1 cellular context compared by ENCODE assay signal in genomic region chr14:68576496-68577244, GRCh38.
TF ChIP-seq lines count a peak whose summit lies in the region.

No MANE protein-coding gene starts in this region.

TF ChIP-seq in H1, 55 proteins besides CTCF, POLR2A, EP300 and RAD21:
- TF ChIP-seq TEAD4 (IDR thresholded peaks at IDR 0.05; ENCODE audit: low read depth, low read length) = no peak
- no peak for TF ChIP-seq SP4 (IDR thresholded peaks at IDR 0.05; ENCODE audit: low read length)
- TF ChIP-seq MAFK (IDR thresholded peaks at IDR 0.05; ENCODE audit: low read depth, low read length) = no peak
- TF ChIP-seq GTF2F1 (IDR thresholded peaks at IDR 0.05; ENCODE audit: borderline replicate concordance, low read depth, low read length) = no peak
- no peak for TF ChIP-seq YY1 (IDR thresholded peaks at IDR 0.05; ENCODE audit: low read depth, low read length)
- TF ChIP-seq SUZ12 (IDR thresholded peaks at IDR 0.05; ENCODE audit: low read length) = no peak
- no peak for TF ChIP-seq CHD2 (IDR thresholded peaks at IDR 0.05; ENCODE audit: low read length)
- no peak for TF ChIP-seq PHF8 (conservative IDR thresholded peaks at IDR 0.05; ENCODE audit: low read depth, low read length)
- no peak for TF ChIP-seq BRCA1 (IDR thresholded peaks at IDR 0.05; ENCODE audit: low read depth, low read length)
- TF ChIP-seq, protein P1, sequence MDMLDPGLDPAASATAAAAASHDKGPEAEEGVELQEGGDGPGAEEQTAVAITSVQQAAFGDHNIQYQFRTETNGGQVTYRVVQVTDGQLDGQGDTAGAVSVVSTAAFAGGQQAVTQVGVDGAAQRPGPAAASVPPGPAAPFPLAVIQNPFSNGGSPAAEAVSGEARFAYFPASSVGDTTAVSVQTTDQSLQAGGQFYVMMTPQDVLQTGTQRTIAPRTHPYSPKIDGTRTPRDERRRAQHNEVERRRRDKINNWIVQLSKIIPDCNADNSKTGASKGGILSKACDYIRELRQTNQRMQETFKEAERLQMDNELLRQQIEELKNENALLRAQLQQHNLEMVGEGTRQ (IDR thresholded peaks at IDR 0.05; ENCODE audit: low read length) = no peak
- TF ChIP-seq RBBP5 (IDR thresholded peaks at IDR 0.05; ENCODE audit: borderline replicate concordance, low read depth, low read length) = no peak
- TF ChIP-seq SP2 (IDR thresholded peaks at IDR 0.05; ENCODE audit: low read length) = no peak
